In the genomic region with DNA sequence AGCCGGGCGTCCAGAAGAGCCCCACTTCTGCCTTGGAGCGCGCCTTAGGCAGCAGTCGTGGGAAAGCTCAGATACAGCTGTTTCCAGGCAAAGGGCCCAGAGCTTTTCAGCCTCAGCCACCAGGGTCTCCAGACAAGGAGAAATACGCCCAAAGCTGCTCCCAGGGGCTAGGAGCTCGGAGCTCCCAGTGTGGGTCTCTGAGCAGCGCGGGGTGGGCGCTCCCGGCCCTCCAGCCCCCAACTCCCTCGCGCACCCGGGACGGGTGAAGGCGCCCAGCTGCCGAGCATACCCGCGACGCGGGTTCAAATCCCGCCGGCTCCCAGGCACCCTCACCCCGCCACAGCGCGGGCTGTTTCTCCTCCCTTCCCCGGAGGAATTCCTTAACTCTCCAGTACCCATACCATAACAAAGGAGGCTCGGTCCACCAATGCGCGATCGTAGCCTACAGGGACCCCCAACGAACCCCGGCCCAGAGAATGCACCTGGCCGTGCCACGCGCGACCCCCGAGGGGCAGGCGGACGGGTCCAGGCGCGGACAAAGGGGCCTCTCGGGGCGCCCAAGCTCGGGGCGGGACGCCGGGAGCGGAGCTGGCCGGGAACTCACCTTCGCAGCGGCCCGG, we compare ENCODE assay signal across 9 cellular contexts. TPM values are rescaled to one million over a fixed set of nuclear protein-coding genes. Genes with fewer than 3 reads are reported as not detected.
A peak's percentile ranks its signal among the peaks of the same experiment; 100 is the strongest.
DNase-seq lines count a peak whose midpoint lies in the region; TF ChIP-seq lines count a peak whose summit lies in the region.
"Had no signal": no experiment of that assay in that cellular context is flagged by ENCODE, and none has a peak within 500 bp of the region (broad histone marks: within the 10 kb centered on the region; RNA-seq: fewer than 3 reads in every experiment).

No MANE protein-coding gene starts in this region.

- no TSS peak for BruUV-seq in Caco-2 (replicated peaks; lab: Mats Ljungman, UMichigan)

- H3K4me1 ChIP-seq in duodenal mucosa (ENCODE audit: control insufficient read depth in 1 of 2, insufficient read depth in 2 of 2, low read length in 2 of 2), result peaks cover 10 to 17% of the 10 kb centered on the region in 2 donors
- peaks cover 39% of the 10 kb centered on the region for H3K4me1 ChIP-seq in suprapubic skin
- peaks cover 35% of the 10 kb centered on the region for H3K4me1 ChIP-seq in Caco-2

- no peaks in the 10 kb centered on the region for H3K36me3 ChIP-seq in MG63
- H3K36me3 ChIP-seq in duodenal mucosa (ENCODE audit: control insufficient read depth in 1 of 2, insufficient read depth in 2 of 2, low read length in 2 of 2), result peaks cover 0 to 4% of the 10 kb centered on the region in 2 donors
- H3K36me3 ChIP-seq in suprapubic skin, result no peaks in the 10 kb centered on the region
- H3K36me3 ChIP-seq in Caco-2 (ENCODE audit: control insufficient read depth, insufficient read depth, low read length), result no peaks in the 10 kb centered on the region

- TF ChIP-seq POLR2A in lower leg skin (IDR thresholded peaks at IDR 0.05) (no peak), suprapubic skin (IDR thresholded peaks at IDR 0.05) (no peak)

- H3K36me3 Mint-ChIP-seq in Caco-2 (ENCODE audit: insufficient read depth, unreplicated experiment), result peaks cover 11% of the 10 kb centered on the region

- POLR2A ChIA-PET in Caco-2 (lab: Charles Lee), result interaction anchor here (0.5 kb wide), 1 partner anchor 13 kb away, joined by 3 read pairs; no protein-coding TSS in a partner anchor

- H3K27ac ChIP-seq in duodenal mucosa (ENCODE audit: low read depth, low read length) (peak overlapping the region; percentile 86), suprapubic skin (peak overlapping the region; percentile 88)

- no peaks in the 10 kb centered on the region for H3K27me3 Mint-ChIP-seq in Caco-2 (ENCODE audit: insufficient read depth, unreplicated experiment)

- no peak overlapping the region for H3K27ac Mint-ChIP-seq in Caco-2 (ENCODE audit: unreplicated experiment)
- H3K27ac Mint-ChIP-seq: activated naive CD4-positive, alpha-beta T cell treated with anti-CD3 and anti-CD28 coated beads, Interleukin-2, amount 50 U/mL, for 72 hours had no signal

- TF ChIP-seq CTCF in lower leg skin (IDR thresholded peaks at IDR 0.05) (no peak), suprapubic skin (IDR thresholded peaks at IDR 0.05) (no peak), Caco-2 (IDR thresholded peaks at IDR 0.05; ENCODE audit: insufficient read depth in 1 of 2, low read depth in 1 of 2, low read length in 1 of 2, severe bottlenecking in 1 of 2, unreplicated experiment in 1 of 2) (no peak)

- H3K4me3 ChIP-seq in MG63 (peak overlapping the region; percentile 57), duodenal mucosa (ENCODE audit: low read depth in 1 of 2, low read length in 2 of 2) (peak overlapping the region; percentile 25 to 58), lower leg skin (ENCODE audit: low read depth, poor library complexity, severe bottlenecking) (peak overlapping the region; percentile 66), suprapubic skin (peak overlapping the region; percentile 72), Caco-2 (ENCODE audit: low read depth, low read length) (no peak overlapping the region)

- DNase-seq in MG63 (no peak), lower leg skin (ENCODE audit: low spot score in 2 of 2) (peak in 1 of 2 donors; percentile 85), suprapubic skin (ENCODE audit: low spot score in 2 of 2) (peak in 1 of 2 donors; percentile 77), COLO829 (ENCODE audit: low spot score) (no peak), NCI-H1417 treated with DMSO at 0.1 percent for 48 hours (lab: John Stamatoyannopoulos, UW) (no peak), Caco-2 (no peak)
- DNase-seq in stimulated activated naive CD4-positive, alpha-beta T cell treated with Interleukin-2 at 50 U/mL for 16 hours (lab: John Stamatoyannopoulos, UW), result no peak

- H3K9me3 Mint-ChIP-seq in Caco-2 (ENCODE audit: unreplicated experiment), result peaks cover 12% of the 10 kb centered on the region
- H3K9me3 Mint-ChIP-seq: activated naive CD4-positive, alpha-beta T cell treated with anti-CD3 and anti-CD28 coated beads, Interleukin-2, amount 50 U/mL, for 72 hours had no signal

- H3K27me3 ChIP-seq in MG63, result no peaks in the 10 kb centered on the region
- H3K27me3 ChIP-seq in duodenal mucosa (ENCODE audit: control insufficient read depth in 1 of 2, insufficient read depth in 2 of 2, low read length in 2 of 2), result peaks cover 25 to 45% of the 10 kb centered on the region in 2 donors
- peaks cover 86% of the 10 kb centered on the region for H3K27me3 ChIP-seq in suprapubic skin
- H3K27me3 ChIP-seq in Caco-2 (replicated peaks; ENCODE audit: control insufficient read depth, insufficient read depth, low read length), result no peaks in the 10 kb centered on the region

- H3K4me3 Mint-ChIP-seq in Caco-2 (ENCODE audit: unreplicated experiment), result no peak overlapping the region

- H3K9ac ChIP-seq in duodenal mucosa (ENCODE audit: low read depth in 1 of 2, low read length in 2 of 2), result peak overlapping the region; percentile 28 to 30

- CTCF ChIA-PET in Caco-2 (lab: Charles Lee), result no interaction called here

- 3 to 13% methylated on average over 14 to 50 of the region's 53 CpGs for WGBS in lower leg skin, 2 donors
- WGBS in suprapubic skin, result 4% methylated on average over 18 of the region's 53 CpGs

- H3K9me3 ChIP-seq in MG63, result no peaks in the 10 kb centered on the region; the same call in 1 of the 2 replicates
- no peaks in the 10 kb centered on the region for H3K9me3 ChIP-seq in duodenal mucosa (ENCODE audit: control insufficient read depth in 1 of 2, low read length in 2 of 2)
- H3K9me3 ChIP-seq in suprapubic skin, result no peaks in the 10 kb centered on the region
- H3K9me3 ChIP-seq in Caco-2, result no peaks in the 10 kb centered on the region

- H3K4me1 Mint-ChIP-seq in Caco-2 (ENCODE audit: low read depth, unreplicated experiment), result peaks cover 25% of the 10 kb centered on the region

- no peak for TF ChIP-seq EP300 in suprapubic skin (IDR thresholded peaks at IDR 0.05)

- intact Hi-C loops in lower leg skin (cut with DNase I; ENCODE audit: low total_unique reads) (no loop called here), Caco-2 (cut with micrococcal nuclease; ENCODE audit: unreplicated experiment) (no loop called here)

RNA-seq across cellular contexts. Expression of a gene that starts 0.5 kb away (rescaled TPM):
- total RNA-seq in MG63 (2014; rRNA removed; shearing (Covaris generic); ENCODE audit: low replicate concordance), result 21.6 and 24.9 TPM in 2 replicates
- total RNA-seq in lower leg skin (100 to 1,000 TPM in 1 of 4 donors, 10 to 100 TPM in 3; 41.0 to 105 (median 56.7) TPM), suprapubic skin (10 to 100 TPM; 36.7 to 60.8 (median 43.6) TPM), Caco-2 (2022) (4.5 and 4.8 TPM in 2 replicates)

RNA-seq across cellular contexts. Expression of a gene that starts 0.6 kb away (rescaled TPM):
- total RNA-seq in MG63 (2014; rRNA removed; shearing (Covaris generic); ENCODE audit: low replicate concordance), result 50.0 and 85.0 TPM in 2 replicates
- total RNA-seq in lower leg skin (100 to 1,000 TPM in 1 of 4 donors, 10 to 100 TPM in 3; 40.8 to 119 (median 58.9) TPM), suprapubic skin (10 to 100 TPM; 43.0 to 72.7 (median 53.5) TPM), Caco-2 (2022) (17.1 and 19.2 TPM in 2 replicates)
